Comparison of ENCODE assay signal across 8 cellular contexts in the genomic region with DNA sequence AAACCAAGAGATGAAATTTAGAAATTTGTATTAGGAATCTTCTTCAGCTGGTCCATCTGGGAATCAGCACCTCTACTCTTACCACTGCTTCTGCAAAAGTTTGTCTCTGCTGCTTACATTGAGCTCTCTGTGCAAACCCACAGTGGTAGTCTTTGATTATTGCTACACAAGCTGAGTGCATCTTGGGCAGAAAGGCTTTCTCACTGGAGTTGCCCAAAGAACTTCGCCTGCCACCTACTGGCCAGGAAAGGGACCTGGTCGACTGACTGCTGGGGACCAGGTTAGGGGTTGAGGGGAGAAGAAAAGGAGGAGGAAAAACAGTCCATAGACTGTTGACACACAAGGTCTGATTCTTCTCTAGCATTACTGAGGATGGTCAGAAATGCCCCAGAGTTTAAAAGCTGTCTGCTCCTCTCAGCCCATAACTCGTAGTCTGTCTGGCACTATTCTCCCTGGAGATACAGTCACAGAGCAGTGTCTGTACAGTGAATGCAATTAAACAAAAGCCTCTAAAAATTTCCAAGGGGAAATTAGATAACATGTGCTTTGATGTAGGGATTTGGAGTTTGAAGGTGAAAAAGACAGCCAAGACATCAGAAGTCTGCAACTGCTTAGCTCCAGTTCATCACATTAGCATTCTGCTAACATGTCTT.
DNase-seq lines count a peak whose midpoint lies in the region; ATAC-seq lines count a peak whose summit lies in the region.

No MANE protein-coding gene starts in this region.

- no peak overlapping the region for H3K9ac ChIP-seq in adipocyte (ENCODE audit: low read length)

- H3K36me3 Mint-ChIP-seq in stimulated activated effector memory CD8-positive, alpha-beta T cell treated with anti-CD3 and anti-CD28 coated beads, Interleukin-12 subunit alpha, Interleukin-12 subunit beta, amount 100 ng/mL, for 72 hours: no peaks in the 10 kb centered on the region

- no peaks in the 10 kb centered on the region for H3K27me3 ChIP-seq in adipocyte (replicated peaks; ENCODE audit: control insufficient read depth, insufficient read depth, low read length)

- ATAC-seq in GM21447 (IDR thresholded peaks at IDR 0.05; ENCODE audit: unreplicated experiment) (peak; percentile 94), HG03571 (IDR thresholded peaks at IDR 0.05; ENCODE audit: unreplicated experiment) (peak; percentile 89)
- peak; percentile 87 for ATAC-seq in stimulated activated effector memory CD8-positive, alpha-beta T cell treated with anti-CD3 and anti-CD28 coated beads, Interleukin-12 subunit alpha, Interleukin-12 subunit beta, amount 100 ng/mL, for 72 hours

- H3K36me3 ChIP-seq in adipocyte (ENCODE audit: control insufficient read depth, insufficient read depth, low read length, severe bottlenecking): no peaks in the 10 kb centered on the region

- no peaks in the 10 kb centered on the region for H3K9me3 Mint-ChIP-seq in stimulated activated effector memory CD8-positive, alpha-beta T cell treated with anti-CD3 and anti-CD28 coated beads, Interleukin-12 subunit alpha, Interleukin-12 subunit beta, amount 100 ng/mL, for 72 hours

- no peaks in the 10 kb centered on the region for H3K9me3 ChIP-seq in adipocyte (ENCODE audit: control insufficient read depth, low read length)

- no peak overlapping the region for H3K4me3 Mint-ChIP-seq in stimulated activated effector memory CD8-positive, alpha-beta T cell treated with anti-CD3 and anti-CD28 coated beads, Interleukin-12 subunit alpha, Interleukin-12 subunit beta, amount 100 ng/mL, for 72 hours

- H3K4me1 ChIP-seq in adipocyte (ENCODE audit: control insufficient read depth, insufficient read depth, low read length): peaks cover 30% of the 10 kb centered on the region

- H3K4me3 ChIP-seq in adipocyte (ENCODE audit: low read length): no peak overlapping the region

- no peaks in the 10 kb centered on the region for H3K4me1 Mint-ChIP-seq in stimulated activated effector memory CD8-positive, alpha-beta T cell treated with anti-CD3 and anti-CD28 coated beads, Interleukin-12 subunit alpha, Interleukin-12 subunit beta, amount 100 ng/mL, for 72 hours

- DNase-seq in DMS 273 (lab: John Stamatoyannopoulos, UW; ENCODE audit: unreplicated experiment) (peak; percentile 65), DMS 273 treated with DMSO at 0.1 percent for 48 hours (lab: John Stamatoyannopoulos, UW) (no peak), SKM-1 treated with dmso at 0.1 percent for 144 hours (lab: John Stamatoyannopoulos, UW; ENCODE audit: unreplicated experiment) (peak; percentile 54), adipocyte (ENCODE audit: low read depth) (peak; percentile 41), kidney glomerular epithelial cell (lab: John Stamatoyannopoulos, UW) (peak; percentile 35)
- DNase-seq in stimulated activated effector memory CD8-positive, alpha-beta T cell treated with anti-CD3 and anti-CD28 coated beads, Interleukin-12 subunit alpha, Interleukin-12 subunit beta, amount 100 ng/mL, for 72 hours (ENCODE audit: low spot score in 2 of 2): peak; percentile 37 to 78

- no peak overlapping the region for H3K27ac Mint-ChIP-seq in stimulated activated effector memory CD8-positive, alpha-beta T cell treated with anti-CD3 and anti-CD28 coated beads, Interleukin-12 subunit alpha, Interleukin-12 subunit beta, amount 100 ng/mL, for 72 hours
